1 cellular context compared by ENCODE assay signal in the genomic region with DNA sequence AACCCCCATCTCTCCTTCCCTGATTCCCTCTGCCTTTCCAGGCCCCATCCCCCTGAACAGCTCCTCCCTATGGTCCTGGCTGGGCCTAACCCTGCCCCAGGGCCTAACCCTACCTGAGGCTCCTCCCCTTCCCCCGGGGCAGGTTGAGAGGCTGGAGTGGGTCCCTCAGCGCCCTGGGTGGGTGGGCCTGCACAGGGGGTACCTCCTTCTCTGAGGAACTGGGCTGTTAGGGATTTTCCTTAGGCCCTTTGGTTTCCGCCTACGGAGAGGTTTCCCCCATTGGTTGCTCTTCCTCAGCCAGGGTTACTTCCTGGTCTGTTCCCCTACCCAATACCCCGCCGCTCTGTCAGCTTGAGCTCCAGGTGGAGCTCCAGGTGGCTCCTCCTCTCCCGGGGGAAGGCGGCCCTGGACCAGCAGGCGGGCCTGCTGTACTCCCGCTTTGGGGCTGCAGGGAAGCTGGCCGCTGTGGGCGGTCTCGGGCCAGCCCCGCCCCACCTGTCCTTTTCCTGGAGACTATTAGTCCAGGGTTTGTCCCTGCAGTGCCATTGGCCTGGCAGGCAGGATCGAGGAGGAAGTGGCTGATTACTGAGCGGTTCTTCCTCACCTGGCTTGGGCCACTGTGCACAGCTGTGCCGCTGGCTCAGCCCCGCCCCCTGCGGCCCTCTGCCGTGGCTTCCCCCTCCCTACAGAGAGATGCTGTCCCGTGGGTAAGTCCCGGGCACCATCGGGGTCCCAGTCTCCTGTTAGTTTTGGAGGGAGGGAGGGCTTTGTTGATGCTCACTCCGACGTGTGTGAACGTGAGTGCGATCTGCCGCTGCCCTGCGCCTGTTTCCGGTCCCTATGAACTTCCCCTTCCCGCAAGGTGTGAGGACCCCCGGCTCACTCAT.
TF ChIP-seq lines count a peak whose summit lies in the region.

No MANE protein-coding gene starts in this region.

TF ChIP-seq in GM12878, 131 proteins besides CTCF, POLR2A, EP300 and RAD21 (continues in another document):
- TF ChIP-seq SRF (IDR thresholded peaks at IDR 0.05; ENCODE audit: low read depth in 2 of 2, low read length in 2 of 2), result no peak
- TF ChIP-seq, protein P1, sequence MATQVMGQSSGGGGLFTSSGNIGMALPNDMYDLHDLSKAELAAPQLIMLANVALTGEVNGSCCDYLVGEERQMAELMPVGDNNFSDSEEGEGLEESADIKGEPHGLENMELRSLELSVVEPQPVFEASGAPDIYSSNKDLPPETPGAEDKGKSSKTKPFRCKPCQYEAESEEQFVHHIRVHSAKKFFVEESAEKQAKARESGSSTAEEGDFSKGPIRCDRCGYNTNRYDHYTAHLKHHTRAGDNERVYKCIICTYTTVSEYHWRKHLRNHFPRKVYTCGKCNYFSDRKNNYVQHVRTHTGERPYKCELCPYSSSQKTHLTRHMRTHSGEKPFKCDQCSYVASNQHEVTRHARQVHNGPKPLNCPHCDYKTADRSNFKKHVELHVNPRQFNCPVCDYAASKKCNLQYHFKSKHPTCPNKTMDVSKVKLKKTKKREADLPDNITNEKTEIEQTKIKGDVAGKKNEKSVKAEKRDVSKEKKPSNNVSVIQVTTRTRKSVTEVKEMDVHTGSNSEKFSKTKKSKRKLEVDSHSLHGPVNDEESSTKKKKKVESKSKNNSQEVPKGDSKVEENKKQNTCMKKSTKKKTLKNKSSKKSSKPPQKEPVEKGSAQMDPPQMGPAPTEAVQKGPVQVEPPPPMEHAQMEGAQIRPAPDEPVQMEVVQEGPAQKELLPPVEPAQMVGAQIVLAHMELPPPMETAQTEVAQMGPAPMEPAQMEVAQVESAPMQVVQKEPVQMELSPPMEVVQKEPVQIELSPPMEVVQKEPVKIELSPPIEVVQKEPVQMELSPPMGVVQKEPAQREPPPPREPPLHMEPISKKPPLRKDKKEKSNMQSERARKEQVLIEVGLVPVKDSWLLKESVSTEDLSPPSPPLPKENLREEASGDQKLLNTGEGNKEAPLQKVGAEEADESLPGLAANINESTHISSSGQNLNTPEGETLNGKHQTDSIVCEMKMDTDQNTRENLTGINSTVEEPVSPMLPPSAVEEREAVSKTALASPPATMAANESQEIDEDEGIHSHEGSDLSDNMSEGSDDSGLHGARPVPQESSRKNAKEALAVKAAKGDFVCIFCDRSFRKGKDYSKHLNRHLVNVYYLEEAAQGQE (IDR thresholded peaks at IDR 0.05; ENCODE audit: low read depth, low read length), result no peak
- peak; percentile 5; the same call in 1 of the 2 replicates for TF ChIP-seq BCL11A (IDR thresholded peaks at IDR 0.05; ENCODE audit: low read depth, low read length)
- TF ChIP-seq NR2C2 (IDR thresholded peaks at IDR 0.05; ENCODE audit: borderline replicate concordance, control insufficient read depth, insufficient read length, low read depth), result no peak
- TF ChIP-seq EGR1 (IDR thresholded peaks at IDR 0.05; ENCODE audit: borderline replicate concordance in 1 of 2, low read depth in 2 of 2, low read length in 2 of 2), result no peak
- TF ChIP-seq SMAD1 (IDR thresholded peaks at IDR 0.05; ENCODE audit: low read depth, partially characterized antibody), result no peak
- no peak for TF ChIP-seq RBBP5 (conservative IDR thresholded peaks at IDR 0.05)
- TF ChIP-seq, protein P2, sequence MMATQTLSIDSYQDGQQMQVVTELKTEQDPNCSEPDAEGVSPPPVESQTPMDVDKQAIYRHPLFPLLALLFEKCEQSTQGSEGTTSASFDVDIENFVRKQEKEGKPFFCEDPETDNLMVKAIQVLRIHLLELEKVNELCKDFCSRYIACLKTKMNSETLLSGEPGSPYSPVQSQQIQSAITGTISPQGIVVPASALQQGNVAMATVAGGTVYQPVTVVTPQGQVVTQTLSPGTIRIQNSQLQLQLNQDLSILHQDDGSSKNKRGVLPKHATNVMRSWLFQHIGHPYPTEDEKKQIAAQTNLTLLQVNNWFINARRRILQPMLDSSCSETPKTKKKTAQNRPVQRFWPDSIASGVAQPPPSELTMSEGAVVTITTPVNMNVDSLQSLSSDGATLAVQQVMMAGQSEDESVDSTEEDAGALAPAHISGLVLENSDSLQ (IDR thresholded peaks at IDR 0.05), result peak; percentile 47
- TF ChIP-seq SMC3 (IDR thresholded peaks at IDR 0.05; ENCODE audit: borderline replicate concordance, low read length), result no peak
- 0 out of 2 replicates have a peak, but pooled peaks have one; percentile 62 for TF ChIP-seq TCF3 (IDR thresholded peaks at IDR 0.05; ENCODE audit: borderline replicate concordance, insufficient read depth, low read depth, low read length)
- TF ChIP-seq NRF1 (conservative IDR thresholded peaks at IDR 0.05; ENCODE audit: low read depth, low read length), result no peak
- no peak for TF ChIP-seq ZNF274 (IDR thresholded peaks at IDR 0.05; ENCODE audit: insufficient read depth, insufficient read length)
- no peak for TF ChIP-seq HDAC6 (IDR thresholded peaks at IDR 0.05; ENCODE audit: unreplicated experiment)
- no peak for TF ChIP-seq SMARCA5 (IDR thresholded peaks at IDR 0.05)
- TF ChIP-seq, protein P3, sequence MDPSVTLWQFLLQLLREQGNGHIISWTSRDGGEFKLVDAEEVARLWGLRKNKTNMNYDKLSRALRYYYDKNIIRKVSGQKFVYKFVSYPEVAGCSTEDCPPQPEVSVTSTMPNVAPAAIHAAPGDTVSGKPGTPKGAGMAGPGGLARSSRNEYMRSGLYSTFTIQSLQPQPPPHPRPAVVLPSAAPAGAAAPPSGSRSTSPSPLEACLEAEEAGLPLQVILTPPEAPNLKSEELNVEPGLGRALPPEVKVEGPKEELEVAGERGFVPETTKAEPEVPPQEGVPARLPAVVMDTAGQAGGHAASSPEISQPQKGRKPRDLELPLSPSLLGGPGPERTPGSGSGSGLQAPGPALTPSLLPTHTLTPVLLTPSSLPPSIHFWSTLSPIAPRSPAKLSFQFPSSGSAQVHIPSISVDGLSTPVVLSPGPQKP (IDR thresholded peaks at IDR 0.05; ENCODE audit: low read depth, low read length), result no peak
- TF ChIP-seq ZNF24 (IDR thresholded peaks at IDR 0.05), result no peak
- no peak for TF ChIP-seq SREBF2 (IDR thresholded peaks at IDR 0.05; ENCODE audit: low read length)
- TF ChIP-seq, protein P4, sequence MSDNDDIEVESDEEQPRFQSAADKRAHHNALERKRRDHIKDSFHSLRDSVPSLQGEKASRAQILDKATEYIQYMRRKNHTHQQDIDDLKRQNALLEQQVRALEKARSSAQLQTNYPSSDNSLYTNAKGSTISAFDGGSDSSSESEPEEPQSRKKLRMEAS (IDR thresholded peaks at IDR 0.05; ENCODE audit: low read depth, low read length), result no peak
- TF ChIP-seq, protein P5, sequence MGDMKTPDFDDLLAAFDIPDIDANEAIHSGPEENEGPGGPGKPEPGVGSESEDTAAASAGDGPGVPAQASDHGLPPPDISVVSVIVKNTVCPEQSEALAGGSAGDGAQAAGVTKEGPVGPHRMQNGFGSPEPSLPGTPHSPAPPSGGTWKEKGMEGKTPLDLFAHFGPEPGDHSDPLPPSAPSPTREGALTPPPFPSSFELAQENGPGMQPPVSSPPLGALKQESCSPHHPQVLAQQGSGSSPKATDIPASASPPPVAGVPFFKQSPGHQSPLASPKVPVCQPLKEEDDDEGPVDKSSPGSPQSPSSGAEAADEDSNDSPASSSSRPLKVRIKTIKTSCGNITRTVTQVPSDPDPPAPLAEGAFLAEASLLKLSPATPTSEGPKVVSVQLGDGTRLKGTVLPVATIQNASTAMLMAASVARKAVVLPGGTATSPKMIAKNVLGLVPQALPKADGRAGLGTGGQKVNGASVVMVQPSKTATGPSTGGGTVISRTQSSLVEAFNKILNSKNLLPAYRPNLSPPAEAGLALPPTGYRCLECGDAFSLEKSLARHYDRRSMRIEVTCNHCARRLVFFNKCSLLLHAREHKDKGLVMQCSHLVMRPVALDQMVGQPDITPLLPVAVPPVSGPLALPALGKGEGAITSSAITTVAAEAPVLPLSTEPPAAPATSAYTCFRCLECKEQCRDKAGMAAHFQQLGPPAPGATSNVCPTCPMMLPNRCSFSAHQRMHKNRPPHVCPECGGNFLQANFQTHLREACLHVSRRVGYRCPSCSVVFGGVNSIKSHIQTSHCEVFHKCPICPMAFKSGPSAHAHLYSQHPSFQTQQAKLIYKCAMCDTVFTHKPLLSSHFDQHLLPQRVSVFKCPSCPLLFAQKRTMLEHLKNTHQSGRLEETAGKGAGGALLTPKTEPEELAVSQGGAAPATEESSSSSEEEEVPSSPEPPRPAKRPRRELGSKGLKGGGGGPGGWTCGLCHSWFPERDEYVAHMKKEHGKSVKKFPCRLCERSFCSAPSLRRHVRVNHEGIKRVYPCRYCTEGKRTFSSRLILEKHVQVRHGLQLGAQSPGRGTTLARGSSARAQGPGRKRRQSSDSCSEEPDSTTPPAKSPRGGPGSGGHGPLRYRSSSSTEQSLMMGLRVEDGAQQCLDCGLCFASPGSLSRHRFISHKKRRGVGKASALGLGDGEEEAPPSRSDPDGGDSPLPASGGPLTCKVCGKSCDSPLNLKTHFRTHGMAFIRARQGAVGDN (IDR thresholded peaks at IDR 0.05), result peak; percentile 28; the same call in 1 of the 2 replicates
- no peak for TF ChIP-seq ASH2L (IDR thresholded peaks at IDR 0.05; ENCODE audit: borderline replicate concordance, low read depth)
- TF ChIP-seq, protein P6, sequence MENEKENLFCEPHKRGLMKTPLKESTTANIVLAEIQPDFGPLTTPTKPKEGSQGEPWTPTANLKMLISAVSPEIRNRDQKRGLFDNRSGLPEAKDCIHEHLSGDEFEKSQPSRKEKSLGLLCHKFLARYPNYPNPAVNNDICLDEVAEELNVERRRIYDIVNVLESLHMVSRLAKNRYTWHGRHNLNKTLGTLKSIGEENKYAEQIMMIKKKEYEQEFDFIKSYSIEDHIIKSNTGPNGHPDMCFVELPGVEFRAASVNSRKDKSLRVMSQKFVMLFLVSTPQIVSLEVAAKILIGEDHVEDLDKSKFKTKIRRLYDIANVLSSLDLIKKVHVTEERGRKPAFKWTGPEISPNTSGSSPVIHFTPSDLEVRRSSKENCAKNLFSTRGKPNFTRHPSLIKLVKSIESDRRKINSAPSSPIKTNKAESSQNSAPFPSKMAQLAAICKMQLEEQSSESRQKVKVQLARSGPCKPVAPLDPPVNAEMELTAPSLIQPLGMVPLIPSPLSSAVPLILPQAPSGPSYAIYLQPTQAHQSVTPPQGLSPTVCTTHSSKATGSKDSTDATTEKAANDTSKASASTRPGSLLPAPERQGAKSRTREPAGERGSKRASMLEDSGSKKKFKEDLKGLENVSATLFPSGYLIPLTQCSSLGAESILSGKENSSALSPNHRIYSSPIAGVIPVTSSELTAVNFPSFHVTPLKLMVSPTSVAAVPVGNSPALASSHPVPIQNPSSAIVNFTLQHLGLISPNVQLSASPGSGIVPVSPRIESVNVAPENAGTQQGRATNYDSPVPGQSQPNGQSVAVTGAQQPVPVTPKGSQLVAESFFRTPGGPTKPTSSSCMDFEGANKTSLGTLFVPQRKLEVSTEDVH (IDR thresholded peaks at IDR 0.05; ENCODE audit: low read depth, partially characterized antibody), result no peak
- no peak for TF ChIP-seq ZNF622 (IDR thresholded peaks at IDR 0.05)
- TF ChIP-seq SPI1 (IDR thresholded peaks at IDR 0.05; ENCODE audit: borderline replicate concordance, insufficient read depth, low read depth, low read length), result peak; percentile 40; the same call in 1 of the 2 replicates
- peak; percentile 3 for TF ChIP-seq MEF2B (IDR thresholded peaks at IDR 0.05; ENCODE audit: partially characterized antibody, poor library complexity, severe bottlenecking)
- TF ChIP-seq BACH1 (IDR thresholded peaks at IDR 0.05; ENCODE audit: borderline replicate concordance), result 0 out of 2 replicates have a peak, but pooled peaks have one; percentile 12
- TF ChIP-seq, protein P7, sequence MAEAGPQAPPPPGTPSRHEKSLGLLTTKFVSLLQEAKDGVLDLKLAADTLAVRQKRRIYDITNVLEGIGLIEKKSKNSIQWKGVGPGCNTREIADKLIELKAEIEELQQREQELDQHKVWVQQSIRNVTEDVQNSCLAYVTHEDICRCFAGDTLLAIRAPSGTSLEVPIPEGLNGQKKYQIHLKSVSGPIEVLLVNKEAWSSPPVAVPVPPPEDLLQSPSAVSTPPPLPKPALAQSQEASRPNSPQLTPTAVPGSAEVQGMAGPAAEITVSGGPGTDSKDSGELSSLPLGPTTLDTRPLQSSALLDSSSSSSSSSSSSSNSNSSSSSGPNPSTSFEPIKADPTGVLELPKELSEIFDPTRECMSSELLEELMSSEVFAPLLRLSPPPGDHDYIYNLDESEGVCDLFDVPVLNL (IDR thresholded peaks at IDR 0.05; ENCODE audit: low read depth, low read length), result no peak
- TF ChIP-seq, protein P8, sequence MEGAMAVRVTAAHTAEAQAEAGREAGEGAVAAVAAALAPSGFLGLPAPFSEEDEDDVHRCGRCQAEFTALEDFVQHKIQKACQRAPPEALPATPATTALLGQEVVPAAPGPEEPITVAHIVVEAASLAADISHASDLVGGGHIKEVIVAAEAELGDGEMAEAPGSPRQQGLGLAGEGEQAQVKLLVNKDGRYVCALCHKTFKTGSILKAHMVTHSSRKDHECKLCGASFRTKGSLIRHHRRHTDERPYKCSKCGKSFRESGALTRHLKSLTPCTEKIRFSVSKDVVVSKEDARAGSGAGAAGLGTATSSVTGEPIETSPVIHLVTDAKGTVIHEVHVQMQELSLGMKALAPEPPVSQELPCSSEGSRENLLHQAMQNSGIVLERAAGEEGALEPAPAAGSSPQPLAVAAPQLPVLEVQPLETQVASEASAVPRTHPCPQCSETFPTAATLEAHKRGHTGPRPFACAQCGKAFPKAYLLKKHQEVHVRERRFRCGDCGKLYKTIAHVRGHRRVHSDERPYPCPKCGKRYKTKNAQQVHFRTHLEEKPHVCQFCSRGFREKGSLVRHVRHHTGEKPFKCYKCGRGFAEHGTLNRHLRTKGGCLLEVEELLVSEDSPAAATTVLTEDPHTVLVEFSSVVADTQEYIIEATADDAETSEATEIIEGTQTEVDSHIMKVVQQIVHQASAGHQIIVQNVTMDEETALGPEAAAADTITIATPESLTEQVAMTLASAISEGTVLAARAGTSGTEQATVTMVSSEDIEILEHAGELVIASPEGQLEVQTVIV (IDR thresholded peaks at IDR 0.05; ENCODE audit: borderline replicate concordance, partially characterized antibody), result no peak
- no peak for TF ChIP-seq CEBPB (IDR thresholded peaks at IDR 0.05; ENCODE audit: borderline replicate concordance in 1 of 2, low read depth in 2 of 2, low read length in 2 of 2)
- TF ChIP-seq, protein P9, sequence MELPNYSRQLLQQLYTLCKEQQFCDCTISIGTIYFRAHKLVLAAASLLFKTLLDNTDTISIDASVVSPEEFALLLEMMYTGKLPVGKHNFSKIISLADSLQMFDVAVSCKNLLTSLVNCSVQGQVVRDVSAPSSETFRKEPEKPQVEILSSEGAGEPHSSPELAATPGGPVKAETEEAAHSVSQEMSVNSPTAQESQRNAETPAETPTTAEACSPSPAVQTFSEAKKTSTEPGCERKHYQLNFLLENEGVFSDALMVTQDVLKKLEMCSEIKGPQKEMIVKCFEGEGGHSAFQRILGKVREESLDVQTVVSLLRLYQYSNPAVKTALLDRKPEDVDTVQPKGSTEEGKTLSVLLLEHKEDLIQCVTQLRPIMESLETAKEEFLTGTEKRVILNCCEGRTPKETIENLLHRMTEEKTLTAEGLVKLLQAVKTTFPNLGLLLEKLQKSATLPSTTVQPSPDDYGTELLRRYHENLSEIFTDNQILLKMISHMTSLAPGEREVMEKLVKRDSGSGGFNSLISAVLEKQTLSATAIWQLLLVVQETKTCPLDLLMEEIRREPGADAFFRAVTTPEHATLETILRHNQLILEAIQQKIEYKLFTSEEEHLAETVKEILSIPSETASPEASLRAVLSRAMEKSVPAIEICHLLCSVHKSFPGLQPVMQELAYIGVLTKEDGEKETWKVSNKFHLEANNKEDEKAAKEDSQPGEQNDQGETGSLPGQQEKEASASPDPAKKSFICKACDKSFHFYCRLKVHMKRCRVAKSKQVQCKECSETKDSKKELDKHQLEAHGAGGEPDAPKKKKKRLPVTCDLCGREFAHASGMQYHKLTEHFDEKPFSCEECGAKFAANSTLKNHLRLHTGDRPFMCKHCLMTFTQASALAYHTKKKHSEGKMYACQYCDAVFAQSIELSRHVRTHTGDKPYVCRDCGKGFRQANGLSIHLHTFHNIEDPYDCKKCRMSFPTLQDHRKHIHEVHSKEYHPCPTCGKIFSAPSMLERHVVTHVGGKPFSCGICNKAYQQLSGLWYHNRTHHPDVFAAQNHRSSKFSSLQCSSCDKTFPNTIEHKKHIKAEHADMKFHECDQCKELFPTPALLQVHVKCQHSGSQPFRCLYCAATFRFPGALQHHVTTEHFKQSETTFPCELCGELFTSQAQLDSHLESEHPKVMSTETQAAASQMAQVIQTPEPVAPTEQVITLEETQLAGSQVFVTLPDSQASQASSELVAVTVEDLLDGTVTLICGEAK (IDR thresholded peaks at IDR 0.05; ENCODE audit: borderline replicate concordance), result no peak
